ENCODE assay signal across 2 cellular contexts in genomic region chr1:119711356-119711803, GRCh38.
TF ChIP-seq lines count a peak whose summit lies in the region.
"Not testable (repeated sequence)": the region's sequence is repeated elsewhere in the genome, so short reads cannot be mapped to it uniquely, and the experiment has no call there.

No MANE protein-coding gene starts in this region.

TF ChIP-seq in WTC11, 78 proteins besides CTCF, POLR2A, EP300 and RAD21:
- peak; percentile 83; the same call in 1 of the 2 replicates for TF ChIP-seq GTF2I (CRISPR knock-in tag; conservative IDR thresholded peaks at IDR 0.05)
- TF ChIP-seq ZNF425 (CRISPR knock-in tag; conservative IDR thresholded peaks at IDR 0.05), result 0 out of 2 replicates have a peak, but pooled peaks have one; percentile 33
TF ChIP-seq in WTC11: peak in this region for 2; not testable (repeated sequence) for 76.

TF ChIP-seq in K562, 482 proteins besides CTCF, POLR2A, EP300 and RAD21:
- TF ChIP-seq KDM1A (IDR thresholded peaks at IDR 0.05) (peak; percentile 36 to 63; a peak in 3 of 4 replicates), MBD1 (CRISPR knock-in tag; IDR thresholded peaks at IDR 0.05) (peak; percentile 58; the same call in 1 of the 2 replicates), ZNF318 (IDR thresholded peaks at IDR 0.05; ENCODE audit: borderline replicate concordance in 1 of 2, low read depth in 1 of 2) (0 out of 4 replicates have a peak, but pooled peaks of 1 of the 2 experiments have one; percentile 76), ZNF512 (tag; IDR thresholded peaks at IDR 0.05) (peak; percentile 31), BCOR (IDR thresholded peaks at IDR 0.05) (peak; percentile 70; the same call in 1 of the 2 replicates), HDAC2 (IDR thresholded peaks at IDR 0.05) (peak; percentile 21; the same call in 1 of the 2 replicates), CEBPB (tag; IDR thresholded peaks at IDR 0.05) (peak; percentile 76), ZNF146 (CRISPR knock-in tag; IDR thresholded peaks at IDR 0.05; ENCODE audit: unreplicated experiment) (peak; percentile 71), RBM25 (IDR thresholded peaks at IDR 0.05; ENCODE audit: low read depth, low read length, severe bottlenecking) (peak; percentile 6), CEBPG (tag; conservative IDR thresholded peaks at IDR 0.05 in 1 of 2, IDR thresholded peaks at IDR 0.05 in 1 of 2) (peak in 1 of 2 experiments; percentile 80; a peak in 2 of 4 replicates)
- TF ChIP-seq CEBPG (CRISPR knock-in tag; IDR thresholded peaks at IDR 0.05), result not testable (repeated sequence)
